Comparison of ENCODE assay signal across 23 cellular contexts in genomic region chr19:7811989-7812388, GRCh38. TPM values are rescaled to one million over a fixed set of nuclear protein-coding genes. Genes with fewer than 3 reads are reported as not detected.
DNase-seq lines count a peak whose midpoint lies in the region; ATAC-seq, FAIRE-seq and TF ChIP-seq lines count a peak whose summit lies in the region.
"Had no signal": no experiment of that assay in that cellular context is flagged by ENCODE, and none has a peak within 500 bp of the region (broad histone marks: within the 10 kb centered on the region; RNA-seq: fewer than 3 reads in every experiment).

No MANE protein-coding gene starts in this region.

- ATAC-seq in aorta (ENCODE audit: low FRiP score): no peak
- ATAC-seq: GM23338 had no signal

- H3K4me3 ChIP-seq in keratinocyte (ENCODE audit: control insufficient read depth in 2 of 3, extremely low read depth in 1 of 3, insufficient read depth in 2 of 3, low read depth in 1 of 3, low read length in 3 of 3) (no peak overlapping the region), aorta (ENCODE audit: low read length in 2 of 2) (no peak overlapping the region)
- H3K4me3 ChIP-seq: GM23338, HAP-1 had no signal

- peak overlapping the region; percentile 59 for H3K4me2 ChIP-seq in keratinocyte (ENCODE audit: control insufficient read depth, extremely low read depth, insufficient read depth, low read depth, low read length)
- H3K4me2 ChIP-seq: GM23338 had no signal

- WGBS in aorta, 2 donors: 42 to 46% methylated on average over 2 of the region's 2 CpGs

- H3K27ac Mint-ChIP-seq in osteocyte (ENCODE audit: unreplicated experiment): no peak overlapping the region
- H3K27ac Mint-ChIP-seq: CD4-positive, alpha-beta memory T cell; GM23338; HFFc6 had no signal

- H3K9me1 ChIP-seq in keratinocyte (ENCODE audit: control insufficient read depth, extremely low read depth, insufficient read depth, low read length): no peaks in the 10 kb centered on the region

- no peaks in the 10 kb centered on the region for H3K79me2 ChIP-seq in keratinocyte (ENCODE audit: control insufficient read depth, insufficient read depth, low read length)

- H3K4me1 Mint-ChIP-seq in osteocyte (ENCODE audit: unreplicated experiment): no peaks in the 10 kb centered on the region

- TF ChIP-seq CTCF in RWPE1 (conservative IDR thresholded peaks at IDR 0.05; ENCODE audit: low read depth) (no peak), keratinocyte (optimal IDR thresholded peaks at IDR 0.05 in 1 of 3, IDR thresholded peaks at IDR 0.05 in 1 of 3, conservative IDR thresholded peaks at IDR 0.05 in 1 of 3; ENCODE audit: extremely low read depth in 1 of 3, insufficient read depth in 2 of 3, low read length in 3 of 3) (no peak), osteocyte (IDR thresholded peaks at IDR 0.05) (no peak)

- H3K4me3 Mint-ChIP-seq in osteocyte (ENCODE audit: unreplicated experiment): no peak overlapping the region
- H3K4me3 Mint-ChIP-seq: CD4-positive, alpha-beta memory T cell; GM23338; HFFc6 had no signal

- POLR2A ChIA-PET in RWPE1 (lab: Yijun Ruan, JAX; ENCODE audit: low non-redundant PET): interaction anchor here (0.6 kb wide), 1 partner anchor 227 kb away, joined by 6 read pairs; no protein-coding TSS in a partner anchor

- dilution Hi-C loops in keratinocyte (cut with MboI; ENCODE audit: extremely low pct_ligation_motif_present, low sequenced_read_pairs): no loop called here

- H3K9me3 ChIP-seq in keratinocyte (ENCODE audit: control insufficient read depth, low read depth, low read length): peaks cover 2% of the 10 kb centered on the region
- H3K9me3 ChIP-seq in aorta (ENCODE audit: control insufficient read depth, low read length): peaks cover 8% of the 10 kb centered on the region
- H3K9me3 ChIP-seq: HAP-1 had no signal

- peak; percentile 23 for FAIRE-seq in GM19239 (lab: Jason Lieb, UNC)
- peak; percentile 95 for FAIRE-seq in keratinocyte (lab: Jason Lieb, UNC)
- FAIRE-seq: GM12892, H54 had no signal

- H3K36me3 ChIP-seq in keratinocyte (ENCODE audit: control insufficient read depth in 2 of 2, extremely low read depth in 1 of 2, insufficient read depth in 2 of 2, low read length in 2 of 2): no peaks in the 10 kb centered on the region
- no peaks in the 10 kb centered on the region for H3K36me3 ChIP-seq in aorta (ENCODE audit: control insufficient read depth in 1 of 2, insufficient read depth in 2 of 2, low read length in 1 of 2)
- H3K36me3 ChIP-seq: HAP-1 had no signal

- H4K20me1 ChIP-seq in keratinocyte (ENCODE audit: control insufficient read depth, extremely low read depth, insufficient read depth, low read length): no peaks in the 10 kb centered on the region

- no peak overlapping the region for H2AFZ ChIP-seq in keratinocyte (ENCODE audit: control insufficient read depth, low read length)
- H2AFZ ChIP-seq: GM23338 had no signal

- H3K27me3 Mint-ChIP-seq in osteocyte (ENCODE audit: unreplicated experiment): peaks cover 7% of the 10 kb centered on the region
- H3K27me3 Mint-ChIP-seq: CD4-positive, alpha-beta memory T cell had no signal

- H3K27me3 ChIP-seq in keratinocyte (ENCODE audit: control insufficient read depth, extremely low read depth, insufficient read depth, low read length) (no peaks in the 10 kb centered on the region), aorta (ENCODE audit: control insufficient read depth in 1 of 2, insufficient read depth in 2 of 2, low read length in 1 of 2) (no peaks in the 10 kb centered on the region)

- intact Hi-C loops in aorta (cut with DNase I): no loop called here

- H3K9ac ChIP-seq in keratinocyte (ENCODE audit: control insufficient read depth, extremely low read depth, insufficient read depth, low read length): peak overlapping the region; percentile 35

- peaks cover 10% of the 10 kb centered on the region for H3K9me3 Mint-ChIP-seq in osteocyte (ENCODE audit: unreplicated experiment)

- CTCF ChIA-PET in RWPE1 (lab: Yijun Ruan, JAX): interaction anchor here (1.9 kb wide), 1 partner anchor 12 kb away, joined by 7 read pairs; no protein-coding TSS in a partner anchor

- DNase-seq in GM19239 (ENCODE audit: insufficient read length, low spot score): no peak
- DNase-seq in RWPE1 (ENCODE audit: low spot score): peak; percentile 8
- peak; percentile 70 for DNase-seq in epithelial cell of prostate (ENCODE audit: low read depth, low spot score)
- DNase-seq in keratinocyte (ENCODE audit: low read depth, low spot score): no peak
- DNase-seq in osteocyte (ENCODE audit: extremely low spot score, unreplicated experiment): no peak
- DNase-seq in aorta: no peak
- DNase-seq in activated CD4-positive, CD25-positive, alpha-beta regulatory T cell (lab: John Stamatoyannopoulos, UW): no peak
- DNase-seq: C1 segment of cervical spinal cord; Calu3; CD4-positive, alpha-beta memory T cell; COR-L47; DMS53; DMS79 treated with DMSO at 0.1 percent for 48 hours; GF-D8; HFFc6 had no signal

- H3K27ac ChIP-seq in RWPE1 (no peak overlapping the region; the same call in 1 of the 2 replicates), epithelial cell of prostate (peak overlapping the region; percentile 80), keratinocyte (ENCODE audit: control insufficient read depth, insufficient read depth, low read length) (peak overlapping the region; percentile 68), aorta (ENCODE audit: low read depth in 1 of 2, low read length in 2 of 2) (no peak overlapping the region)

- H3K4me1 ChIP-seq in keratinocyte (ENCODE audit: control insufficient read depth, extremely low read depth, insufficient read depth, low read length) (peaks cover 24% of the 10 kb centered on the region), aorta (ENCODE audit: control insufficient read depth in 1 of 2, insufficient read depth in 2 of 2, low read length in 2 of 2) (no peaks in the 10 kb centered on the region)
- H3K4me1 ChIP-seq: HAP-1 had no signal

- no peaks in the 10 kb centered on the region for H3K36me3 Mint-ChIP-seq in osteocyte (ENCODE audit: unreplicated experiment)

RNA-seq across cellular contexts. Expression of gene EVI5L, which starts 18.0 kb away (rescaled TPM):
- polyA plus RNA-seq in keratinocyte (7.5 to 14.8 TPM (median 8.5 TPM) in 3 replicates), aorta (10 to 100 TPM in 1 of 2 donors, 1 to 10 TPM in 1; 4.3 to 11.9 TPM)
- 7.9 TPM for polyA plus RNA-seq in keratinocyte (2011; ENCODE audit: low read depth)
- 13.9 and 14.5 TPM in 2 replicates for polyA plus RNA-seq in keratinocyte (2011; cell fraction: cytosol; rRNA removed)
- polyA plus RNA-seq in keratinocyte (2011; cell fraction: nucleus; rRNA removed): 18.2 and 28.8 TPM in 2 replicates
- polyA plus RNA-seq in keratinocyte (2012; ENCODE audit: low replicate concordance): 13.3 and 15.3 TPM in 2 replicates
- polyA minus RNA-seq in keratinocyte: 21.3 to 84.7 TPM (median 38.6 TPM) in 3 replicates
- 23.8 TPM for polyA minus RNA-seq in keratinocyte (2011; cell fraction: cytosol; rRNA and poly(A)+ RNA removed)
- polyA minus RNA-seq in keratinocyte (2011; cell fraction: nucleus; rRNA and poly(A)+ RNA removed): 9.5 and 11.1 TPM in 2 replicates
- total RNA-seq in osteocyte (27.3 and 27.6 TPM in 2 replicates), aorta (10 to 100 TPM; 13.0 to 13.4 TPM)

RNA-seq across cellular contexts. Expression of gene CLEC4M, which starts 48.9 kb away (rescaled TPM):
- 0.03 TPM in 1 of 3 replicates, not detected in the others for polyA plus RNA-seq in keratinocyte
- polyA plus RNA-seq in keratinocyte (2011; ENCODE audit: low read depth): not detected
- not detected in 2 replicates for polyA plus RNA-seq in keratinocyte (2011; cell fraction: cytosol; rRNA removed)
- not detected in 2 replicates for polyA plus RNA-seq in keratinocyte (2011; cell fraction: nucleus; rRNA removed)
- not detected in 2 replicates for polyA plus RNA-seq in keratinocyte (2012; ENCODE audit: low replicate concordance)
- polyA minus RNA-seq in keratinocyte: not detected in 3 replicates
- not detected for polyA minus RNA-seq in keratinocyte (2011; cell fraction: cytosol; rRNA and poly(A)+ RNA removed)
- polyA minus RNA-seq in keratinocyte (2011; cell fraction: nucleus; rRNA and poly(A)+ RNA removed): not detected in 2 replicates
- not detected in 2 replicates for total RNA-seq in osteocyte
- not detected for total RNA-seq in aorta
- under 1 TPM in 1 of 2 donors, not detected in 1; 0.50 TPM for polyA plus RNA-seq in aorta
- total RNA-seq: A673; Calu3; CD4-positive, alpha-beta memory T cell; Daoy; G401; GM23338; HFFc6 had no signal
- polyA plus RNA-seq: BJ; CD4-positive, alpha-beta memory T cell; GM23338 had no signal

Comparison
In these comparisons a context has a peak if more than half of its experiments do, and no peak if none do; other contexts are left out.
1. DNase-seq: peak in RWPE1 (single experiment) and epithelial cell of prostate (single experiment); none in GM19239 (single experiment), keratinocyte (single experiment), osteocyte (single experiment), aorta (0 of 2) and activated CD4-positive, CD25-positive, alpha-beta regulatory T cell (0 of 4).
2. H3K27ac ChIP-seq: peak in epithelial cell of prostate (single experiment) and keratinocyte (single experiment); none in RWPE1 (single experiment) and aorta (0 of 2).